Comparison of ENCODE assay signal across 17 cellular contexts in genomic region chr7:106290319-106290718, GRCh38.
"Had no signal": no experiment of that assay in that cellular context is flagged by ENCODE, and none has a peak within 500 bp of the region (broad histone marks: within the 10 kb centered on the region; RNA-seq: fewer than 3 reads in every experiment).

No MANE protein-coding gene starts in this region.

- DNase-seq: activated CD4-positive, alpha-beta T cell treated with anti-CD3 and anti-CD28 coated beads for 48 hours; activated CD8-positive, alpha-beta memory T cell treated with anti-CD3 and anti-CD28 coated beads, Interleukin-2, amount 50 U/mL, for 48 hours; activated CD8-positive, alpha-beta T cell treated with anti-CD3 and anti-CD28 coated beads, Interleukin-2, amount 10 ng/mL, durations not matched to agents 7 days and 5 days; activated naive CD4-positive, alpha-beta T cell treated with anti-CD3 and anti-CD28 coated beads for 36 hours; cerebellar nuclear complex; dermis blood vessel endothelial cell; endodermal cell; foreskin keratinocyte; left ventricle myocardium superior; naive thymus-derived CD8-positive, alpha-beta T cell; right cardiac atrium; stimulated activated naive CD4-positive, alpha-beta T cell; substantia nigra; T-cell; upper lobe of left lung had no signal

- ATAC-seq: activated CD8-positive, alpha-beta T cell treated with anti-CD3 and anti-CD28 coated beads, Interleukin-2, amount 10 ng/mL, durations not matched to agents 7 days and 5 days; foreskin keratinocyte; naive thymus-derived CD8-positive, alpha-beta T cell; right cardiac atrium; T-cell had no signal

- H3K4me3 ChIP-seq: SK-N-MC, upper lobe of left lung had no signal

- FAIRE-seq: islet of Langerhans had no signal

- H3K9me3 ChIP-seq: upper lobe of left lung had no signal

- H3K27ac ChIP-seq: foreskin keratinocyte, SK-N-MC, upper lobe of left lung had no signal

- H3K36me3 ChIP-seq: upper lobe of left lung had no signal

- H3K27me3 ChIP-seq: foreskin keratinocyte, upper lobe of left lung had no signal
